Comparison of ENCODE assay signal across 13 cellular contexts in the genomic region with DNA sequence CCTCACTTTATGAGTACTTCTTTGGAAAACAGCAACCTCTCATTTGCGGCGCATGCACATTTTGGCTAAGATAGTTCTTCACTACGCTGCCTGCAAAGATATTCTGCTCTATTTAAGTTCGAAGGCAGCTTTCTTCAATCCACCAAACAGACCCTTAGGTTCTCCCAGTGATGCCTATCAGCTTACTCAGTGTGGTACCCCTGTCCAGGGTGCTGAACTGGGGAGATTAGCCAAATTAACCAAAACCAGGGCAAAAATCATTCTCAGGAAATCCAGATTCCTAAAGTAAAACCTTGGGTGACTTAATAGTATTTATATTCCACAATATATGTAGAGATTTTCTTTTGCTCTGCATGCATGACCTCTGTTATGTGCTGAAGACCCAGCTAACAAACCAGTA.
DNase-seq lines count a peak whose midpoint lies in the region; ATAC-seq and TF ChIP-seq lines count a peak whose summit lies in the region.
"Had no signal": no experiment of that assay in that cellular context is flagged by ENCODE, and none has a peak within 500 bp of the region (broad histone marks: within the 10 kb centered on the region; RNA-seq: fewer than 3 reads in every experiment).

No MANE protein-coding gene starts in this region.

- H3K27ac Mint-ChIP-seq in stimulated activated naive CD8-positive, alpha-beta T cell treated with anti-CD3 and anti-CD28 coated beads, Interleukin-15, amount 100 ng/mL, for 72 hours, result no peak overlapping the region
- no peak overlapping the region for H3K27ac Mint-ChIP-seq in T-helper 2 cell treated with Interferon-gamma antibody and Interleukin-4, amounts not matched to agents 5 μg/mL and 100 μg/mL, for 36 hours
- H3K27ac Mint-ChIP-seq: CD4-positive, CD25-positive, alpha-beta regulatory T cell; dendritic cell treated with granulocyte-macrophage colony-stimulating factor and Interleukin-4, amounts not matched to agents 40 ng/mL and 50 ng/mL, for 4 days; immature natural killer cell; stimulated activated memory B cell treated with anti-CD40 and anti-IgM and Interleukin-4, amounts not matched to agents 10 μg/mL and 1 μg/mL and 100 μg/mL, for 72 hours had no signal

- H3K27ac ChIP-seq in foreskin keratinocyte, result no peak overlapping the region
- H3K27ac ChIP-seq: SJSA1 had no signal

- H3K4me1 Mint-ChIP-seq in stimulated activated naive CD8-positive, alpha-beta T cell treated with anti-CD3 and anti-CD28 coated beads, Interleukin-15, amount 100 ng/mL, for 72 hours, result no peaks in the 10 kb centered on the region
- no peaks in the 10 kb centered on the region for H3K4me1 Mint-ChIP-seq in T-helper 2 cell treated with Interferon-gamma antibody and Interleukin-4, amounts not matched to agents 5 μg/mL and 100 μg/mL, for 36 hours (ENCODE audit: low read depth)
- H3K4me1 Mint-ChIP-seq: CD4-positive, CD25-positive, alpha-beta regulatory T cell; immature natural killer cell; stimulated activated memory B cell treated with anti-CD40 and anti-IgM and Interleukin-4, amounts not matched to agents 10 μg/mL and 1 μg/mL and 100 μg/mL, for 72 hours had no signal

- no peak for TF ChIP-seq POLR2A in GM18505 (IDR thresholded peaks at IDR 0.05; ENCODE audit: borderline replicate concordance, extremely low read depth, insufficient read depth, insufficient read length)

- ATAC-seq in stimulated activated naive CD8-positive, alpha-beta T cell treated with anti-CD3 and anti-CD28 coated beads, Interleukin-15, Interleukin-2, amounts not matched to agents 100 U/mL and 50 U/mL, for 24 hours, result no peak
- no peak for ATAC-seq in stimulated activated naive CD8-positive, alpha-beta T cell treated with anti-CD3 and anti-CD28 coated beads, Interleukin-15, amount 100 ng/mL, for 72 hours
- peak; percentile 57 for ATAC-seq in foreskin keratinocyte
- no peak for ATAC-seq in GM18502 (IDR thresholded peaks at IDR 0.05; ENCODE audit: poor library complexity, unreplicated experiment)
- no peak for ATAC-seq in GM18505 (IDR thresholded peaks at IDR 0.05; ENCODE audit: unreplicated experiment)
- no peak for ATAC-seq in HG02678 (IDR thresholded peaks at IDR 0.05; ENCODE audit: unreplicated experiment)
- ATAC-seq: stimulated activated memory B cell treated with anti-CD40 and anti-IgM and Interleukin-4, amounts not matched to agents 10 μg/mL and 1 μg/mL and 100 μg/mL, for 72 hours had no signal

- H3K9me3 Mint-ChIP-seq in stimulated activated naive CD8-positive, alpha-beta T cell treated with anti-CD3 and anti-CD28 coated beads, Interleukin-15, amount 100 ng/mL, for 72 hours, result peaks cover 0 to 6% of the 10 kb centered on the region in 2 donors
- no peaks in the 10 kb centered on the region for H3K9me3 Mint-ChIP-seq in T-helper 2 cell treated with Interferon-gamma antibody and Interleukin-4, amounts not matched to agents 5 μg/mL and 100 μg/mL, for 36 hours
- H3K9me3 Mint-ChIP-seq: dendritic cell treated with granulocyte-macrophage colony-stimulating factor and Interleukin-4, amounts not matched to agents 40 ng/mL and 50 ng/mL, for 4 days; stimulated activated memory B cell treated with anti-CD40 and anti-IgM and Interleukin-4, amounts not matched to agents 10 μg/mL and 1 μg/mL and 100 μg/mL, for 72 hours had no signal

- H3K4me3 Mint-ChIP-seq in stimulated activated naive CD8-positive, alpha-beta T cell treated with anti-CD3 and anti-CD28 coated beads, Interleukin-15, amount 100 ng/mL, for 72 hours, result no peak overlapping the region
- no peak overlapping the region for H3K4me3 Mint-ChIP-seq in T-helper 2 cell treated with Interferon-gamma antibody and Interleukin-4, amounts not matched to agents 5 μg/mL and 100 μg/mL, for 36 hours
- H3K4me3 Mint-ChIP-seq: CD4-positive, CD25-positive, alpha-beta regulatory T cell; dendritic cell treated with granulocyte-macrophage colony-stimulating factor and Interleukin-4, amounts not matched to agents 40 ng/mL and 50 ng/mL, for 4 days; immature natural killer cell; stimulated activated memory B cell treated with anti-CD40 and anti-IgM and Interleukin-4, amounts not matched to agents 10 μg/mL and 1 μg/mL and 100 μg/mL, for 72 hours had no signal

- TF ChIP-seq CTCF in foreskin keratinocyte (conservative IDR thresholded peaks at IDR 0.05), result no peak

- peak; percentile 5 for DNase-seq in stimulated activated naive CD8-positive, alpha-beta T cell treated with anti-CD3 and anti-CD28 coated beads, Interleukin-15, Interleukin-2, amounts not matched to agents 100 U/mL and 50 U/mL, for 24 hours
- DNase-seq in stimulated activated naive CD8-positive, alpha-beta T cell treated with anti-CD3 and anti-CD28 coated beads, Interleukin-15, amount 100 ng/mL, for 72 hours, result no peak
- DNase-seq in RPMI8226 (peak; percentile 28), foreskin keratinocyte (peak in 1 of 2 donors; percentile 30)
- no peak for DNase-seq in T-helper 2 cell treated with Interferon-gamma antibody and Interleukin-4, amounts not matched to agents 5 μg/mL and 100 μg/mL, for 36 hours (ENCODE audit: low spot score)
- DNase-seq: CD4-positive, CD25-positive, alpha-beta regulatory T cell; immature natural killer cell had no signal

- H3K36me3 Mint-ChIP-seq in T-helper 2 cell treated with Interferon-gamma antibody and Interleukin-4, amounts not matched to agents 5 μg/mL and 100 μg/mL, for 36 hours (ENCODE audit: low read depth), result no peaks in the 10 kb centered on the region
- H3K36me3 Mint-ChIP-seq: CD4-positive, CD25-positive, alpha-beta regulatory T cell; immature natural killer cell; stimulated activated memory B cell treated with anti-CD40 and anti-IgM and Interleukin-4, amounts not matched to agents 10 μg/mL and 1 μg/mL and 100 μg/mL, for 72 hours had no signal

- H3K27me3 ChIP-seq in foreskin keratinocyte, result no peaks in the 10 kb centered on the region
- H3K27me3 ChIP-seq: SJSA1 had no signal

- H3K27me3 Mint-ChIP-seq in stimulated activated naive CD8-positive, alpha-beta T cell treated with anti-CD3 and anti-CD28 coated beads, Interleukin-15, amount 100 ng/mL, for 72 hours, result no peaks in the 10 kb centered on the region
- no peaks in the 10 kb centered on the region for H3K27me3 Mint-ChIP-seq in T-helper 2 cell treated with Interferon-gamma antibody and Interleukin-4, amounts not matched to agents 5 μg/mL and 100 μg/mL, for 36 hours (ENCODE audit: low read depth)
- H3K27me3 Mint-ChIP-seq: CD4-positive, CD25-positive, alpha-beta regulatory T cell; dendritic cell treated with granulocyte-macrophage colony-stimulating factor and Interleukin-4, amounts not matched to agents 40 ng/mL and 50 ng/mL, for 4 days; stimulated activated memory B cell treated with anti-CD40 and anti-IgM and Interleukin-4, amounts not matched to agents 10 μg/mL and 1 μg/mL and 100 μg/mL, for 72 hours had no signal

- no peaks in the 10 kb centered on the region for H3K4me1 ChIP-seq in foreskin keratinocyte
- H3K4me1 ChIP-seq: SJSA1 had no signal

Comparison
In these comparisons a context has a peak if more than half of its experiments do, and no peak if none do; other contexts are left out.
1. DNase-seq: peak in stimulated activated naive CD8-positive, alpha-beta T cell treated with anti-CD3 and anti-CD28 coated beads, Interleukin-15, Interleukin-2, amounts not matched to agents 100 U/mL and 50 U/mL, for 24 hours (single experiment) and RPMI8226 (single experiment); none in stimulated activated naive CD8-positive, alpha-beta T cell treated with anti-CD3 and anti-CD28 coated beads, Interleukin-15, amount 100 ng/mL, for 72 hours (0 of 2) and T-helper 2 cell treated with Interferon-gamma antibody and Interleukin-4, amounts not matched to agents 5 μg/mL and 100 μg/mL, for 36 hours (single experiment).